In the genomic region with DNA sequence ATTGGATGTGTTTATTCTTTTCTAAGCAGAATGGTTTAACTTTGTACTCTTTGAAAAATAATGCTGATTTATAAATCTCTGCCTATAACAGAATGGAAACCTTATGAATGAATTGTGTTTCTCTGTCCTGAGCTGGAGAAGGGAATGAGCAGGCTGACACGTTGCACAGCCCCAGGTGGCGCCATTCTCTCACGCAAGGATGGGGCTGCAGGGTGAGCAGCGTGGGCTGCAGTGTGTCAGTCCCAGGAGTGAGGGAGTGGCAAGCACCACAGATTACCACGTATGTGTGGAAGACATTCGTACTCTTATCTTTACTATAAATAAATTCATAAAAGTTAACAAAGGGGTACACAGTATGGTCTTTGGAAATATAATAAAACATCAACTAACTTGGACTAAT, we compare ENCODE assay signal across 8 cellular contexts. TPM values are rescaled to one million over a fixed set of nuclear protein-coding genes. Genes with fewer than 3 reads are reported as not detected.
DNase-seq lines count a peak whose midpoint lies in the region; ATAC-seq and TF ChIP-seq lines count a peak whose summit lies in the region.

No MANE protein-coding gene starts in this region.

- 49 to 59% methylated on average over 6 of the region's 6 CpGs for WGBS in lung, 2 donors

- H3K9me3 ChIP-seq in Caco-2 (no peaks in the 10 kb centered on the region), lung (ENCODE audit: control insufficient read depth in 2 of 2, insufficient read depth in 1 of 2, low read length in 1 of 2) (no peaks in the 10 kb centered on the region), ascending aorta (no peaks in the 10 kb centered on the region)

- H3K27me3 Mint-ChIP-seq in Caco-2 (ENCODE audit: insufficient read depth, unreplicated experiment) = no peaks in the 10 kb centered on the region
- no peaks in the 10 kb centered on the region for H3K27me3 Mint-ChIP-seq in chondrocyte (ENCODE audit: low read depth)
- H3K27me3 Mint-ChIP-seq in type B pancreatic cell = no peaks in the 10 kb centered on the region

- H3K4me3 ChIP-seq in Caco-2 (ENCODE audit: low read depth, low read length) = no peak overlapping the region
- no peak overlapping the region for H3K4me3 ChIP-seq in lung
- no peak overlapping the region for H3K4me3 ChIP-seq in ascending aorta

- H3K9me3 Mint-ChIP-seq in Caco-2 (ENCODE audit: unreplicated experiment) (no peaks in the 10 kb centered on the region), chondrocyte (ENCODE audit: low read depth) (no peaks in the 10 kb centered on the region), type B pancreatic cell (no peaks in the 10 kb centered on the region)

- BruUV-seq in Caco-2 (replicated peaks; lab: Mats Ljungman, UMichigan) = no TSS peak

- no peaks in the 10 kb centered on the region for H3K36me3 ChIP-seq in Caco-2 (ENCODE audit: control insufficient read depth, insufficient read depth, low read length)
- peaks cover 5 to 16% of the 10 kb centered on the region in 2 donors for H3K36me3 ChIP-seq in lung (ENCODE audit: control insufficient read depth in 2 of 2, insufficient read depth in 2 of 2, low read length in 2 of 2)
- H3K36me3 ChIP-seq in ascending aorta = peaks cover 8 to 15% of the 10 kb centered on the region in 2 donors

- DNase-seq in Caco-2 (peak; percentile 70 to 79), H4 (ENCODE audit: low spot score) (peak; percentile 56), NCI-H748 treated with DMSO at 0.1 percent for 48 hours (lab: John Stamatoyannopoulos, UW) (peak; percentile 34), chondrocyte (ENCODE audit: low spot score) (no peak), lung (ENCODE audit: low spot score) (peak; percentile 35), type B pancreatic cell (ENCODE audit: extremely low spot score, unreplicated experiment) (no peak), ascending aorta (ENCODE audit: low spot score in 2 of 2) (no peak)
- DNase-seq in central memory CD4-positive, alpha-beta T cell = no peak

- POLR2A ChIA-PET in Caco-2 (lab: Charles Lee) = no interaction called here

- intact Hi-C loops in Caco-2 (cut with micrococcal nuclease; ENCODE audit: unreplicated experiment) (loop anchor here (1.0 to 2.0 kb wide), 3 partner anchors 276 to 983 kb away; no protein-coding TSS in a partner anchor), ascending aorta (cut with DNase I) (loop anchor here (10.0 kb wide), 1 partner anchor 772 kb away; no protein-coding TSS in a partner anchor)

- CTCF ChIA-PET in Caco-2 (lab: Charles Lee) = interaction anchor here (0.9 to 1.0 kb wide), 2 partner anchors 42 to 765 kb away, joined by 3 to 4 read pairs; no protein-coding TSS in a partner anchor

- H3K4me1 Mint-ChIP-seq in Caco-2 (ENCODE audit: low read depth, unreplicated experiment) (no peaks in the 10 kb centered on the region), chondrocyte (ENCODE audit: low read depth) (peaks cover 2% of the 10 kb centered on the region), type B pancreatic cell (ENCODE audit: unreplicated experiment) (peaks cover 10% of the 10 kb centered on the region)

- H3K27ac Mint-ChIP-seq in Caco-2 (ENCODE audit: unreplicated experiment) (peak overlapping the region; percentile 24), chondrocyte (ENCODE audit: unreplicated experiment) (no peak overlapping the region), type B pancreatic cell (no peak overlapping the region)

- H3K27ac ChIP-seq in lung (ENCODE audit: low read depth in 1 of 2, low read length in 1 of 2) (no peak overlapping the region), ascending aorta (no peak overlapping the region)

- no peaks in the 10 kb centered on the region for H3K27me3 ChIP-seq in Caco-2 (replicated peaks; ENCODE audit: control insufficient read depth, insufficient read depth, low read length)
- no peaks in the 10 kb centered on the region for H3K27me3 ChIP-seq in lung (ENCODE audit: control insufficient read depth, insufficient read depth)
- no peaks in the 10 kb centered on the region for H3K27me3 ChIP-seq in ascending aorta

- no peak for ATAC-seq in lung (ENCODE audit: insufficient read depth, low FRiP score)

- H3K4me3 Mint-ChIP-seq in Caco-2 (ENCODE audit: unreplicated experiment) (no peak overlapping the region), chondrocyte (ENCODE audit: unreplicated experiment) (no peak overlapping the region), type B pancreatic cell (no peak overlapping the region)

- peaks cover 12% of the 10 kb centered on the region for H3K36me3 Mint-ChIP-seq in Caco-2 (ENCODE audit: insufficient read depth, unreplicated experiment)
- H3K36me3 Mint-ChIP-seq in chondrocyte (ENCODE audit: low read depth) = peaks cover 7% of the 10 kb centered on the region
- peaks cover 24% of the 10 kb centered on the region for H3K36me3 Mint-ChIP-seq in type B pancreatic cell

- peak; percentile 73 to 75 for TF ChIP-seq CTCF in Caco-2 (IDR thresholded peaks at IDR 0.05; ENCODE audit: insufficient read depth in 1 of 2, low read depth in 1 of 2, low read length in 1 of 2, severe bottlenecking in 1 of 2, unreplicated experiment in 1 of 2)
- peak; percentile 80 for TF ChIP-seq CTCF in chondrocyte (IDR thresholded peaks at IDR 0.05)
- TF ChIP-seq CTCF in lung (IDR thresholded peaks at IDR 0.05; ENCODE audit: control extremely low read depth, extremely low read depth) = peak; percentile 13
- TF ChIP-seq CTCF in type B pancreatic cell (conservative IDR thresholded peaks at IDR 0.05) = peak; percentile 77
- TF ChIP-seq CTCF in ascending aorta (IDR thresholded peaks at IDR 0.05) = peak in 1 of 3 experiments; percentile 46

- H3K4me1 ChIP-seq in Caco-2 = no peaks in the 10 kb centered on the region
- H3K4me1 ChIP-seq in lung (ENCODE audit: control insufficient read depth in 2 of 2, insufficient read depth in 2 of 2, low read length in 2 of 2) = no peaks in the 10 kb centered on the region
- no peaks in the 10 kb centered on the region for H3K4me1 ChIP-seq in ascending aorta

RNA-seq across cellular contexts. Expression of gene FDX1, which starts 33.4 kb away (rescaled TPM):
- total RNA-seq in Caco-2 (2022) (29.5 and 29.9 TPM in 2 replicates), chondrocyte (5.5 to 6.6 TPM (median 5.6 TPM) in 3 replicates), lung (10 to 100 TPM; 14.1 to 16.2 TPM), type B pancreatic cell (ENCODE audit: low replicate concordance) (14.6 and 24.9 TPM in 2 replicates), ascending aorta (17.6 TPM)
- 17.9 and 19.0 TPM in 2 replicates for total RNA-seq in H4 (2014; rRNA removed; shearing (Covaris generic))
- 10 to 100 TPM; 11.0 to 14.9 TPM for polyA plus RNA-seq in lung

Comparison
In these comparisons a context has a peak if more than half of its experiments do, and no peak if none do; other contexts are left out.
1. DNase-seq: peak in Caco-2 (2 of 2), H4 (single experiment), NCI-H748 treated with DMSO at 0.1 percent for 48 hours (single experiment) and lung (single experiment); none in chondrocyte (single experiment), type B pancreatic cell (single experiment), ascending aorta (0 of 2) and central memory CD4-positive, alpha-beta T cell (single experiment).